1 cellular context compared by ENCODE assay signal in the genomic region with DNA sequence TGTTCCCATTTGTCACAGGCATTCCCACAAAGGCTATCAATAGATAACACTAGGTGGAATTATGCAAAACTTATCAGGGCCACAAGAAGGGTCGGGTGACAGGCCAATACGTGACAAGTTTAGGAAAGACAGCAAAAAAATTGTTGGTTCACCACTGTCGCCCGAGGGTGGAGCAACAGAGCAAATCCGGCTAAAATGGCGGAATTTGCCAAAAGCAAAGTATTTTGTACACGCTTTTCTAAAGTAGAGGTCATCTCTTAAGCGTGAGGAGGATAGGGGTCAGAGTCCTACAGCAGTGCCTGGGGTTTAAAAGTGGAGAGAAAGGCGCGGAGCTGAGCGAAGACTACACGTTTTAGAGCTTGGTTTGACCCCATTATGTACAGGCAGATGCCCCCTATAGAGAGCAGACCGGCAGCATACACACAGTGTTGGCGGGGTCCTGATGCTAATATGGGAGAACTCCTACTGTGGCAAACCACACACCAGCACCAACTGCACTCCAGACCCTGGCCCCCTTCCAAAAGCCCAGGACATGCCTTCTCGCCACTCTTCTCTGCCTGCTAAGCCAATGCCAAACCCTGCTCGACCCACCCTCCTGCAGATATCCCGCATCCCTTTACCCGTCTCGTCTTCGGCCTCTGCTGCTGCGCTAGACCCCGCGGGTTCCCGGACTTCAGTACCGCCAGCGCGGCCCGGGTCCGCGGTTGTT.
TF ChIP-seq lines count a peak whose summit lies in the region.

No MANE protein-coding gene starts in this region.

TF ChIP-seq in HepG2, 621 proteins besides CTCF, POLR2A, EP300 and RAD21 (continued from another document):
- TF ChIP-seq, protein P1, sequence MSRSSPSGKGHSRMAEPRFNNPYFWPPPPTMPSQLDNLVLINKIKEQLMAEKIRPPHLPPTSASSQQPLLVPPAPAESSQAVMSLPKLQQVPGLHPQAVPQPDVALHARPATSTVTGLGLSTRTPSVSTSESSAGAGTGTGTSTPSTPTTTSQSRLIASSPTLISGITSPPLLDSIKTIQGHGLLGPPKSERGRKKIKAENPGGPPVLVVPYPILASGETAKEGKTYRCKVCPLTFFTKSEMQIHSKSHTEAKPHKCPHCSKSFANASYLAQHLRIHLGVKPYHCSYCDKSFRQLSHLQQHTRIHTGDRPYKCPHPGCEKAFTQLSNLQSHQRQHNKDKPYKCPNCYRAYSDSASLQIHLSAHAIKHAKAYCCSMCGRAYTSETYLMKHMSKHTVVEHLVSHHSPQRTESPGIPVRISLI (CRISPR knock-in tag; IDR thresholded peaks at IDR 0.05; ENCODE audit: borderline replicate concordance), result 0 out of 2 replicates have a peak, but pooled peaks have one; percentile 29
- TF ChIP-seq KDM3A (CRISPR knock-in tag; IDR thresholded peaks at IDR 0.05; ENCODE audit: low read depth) (0 out of 2 replicates have a peak, but pooled peaks have one; percentile 1), MXI1 (IDR thresholded peaks at IDR 0.05; ENCODE audit: borderline replicate concordance, low read depth, low read length) (no peak)
